1 cellular context compared by ENCODE assay signal in the genomic region with DNA sequence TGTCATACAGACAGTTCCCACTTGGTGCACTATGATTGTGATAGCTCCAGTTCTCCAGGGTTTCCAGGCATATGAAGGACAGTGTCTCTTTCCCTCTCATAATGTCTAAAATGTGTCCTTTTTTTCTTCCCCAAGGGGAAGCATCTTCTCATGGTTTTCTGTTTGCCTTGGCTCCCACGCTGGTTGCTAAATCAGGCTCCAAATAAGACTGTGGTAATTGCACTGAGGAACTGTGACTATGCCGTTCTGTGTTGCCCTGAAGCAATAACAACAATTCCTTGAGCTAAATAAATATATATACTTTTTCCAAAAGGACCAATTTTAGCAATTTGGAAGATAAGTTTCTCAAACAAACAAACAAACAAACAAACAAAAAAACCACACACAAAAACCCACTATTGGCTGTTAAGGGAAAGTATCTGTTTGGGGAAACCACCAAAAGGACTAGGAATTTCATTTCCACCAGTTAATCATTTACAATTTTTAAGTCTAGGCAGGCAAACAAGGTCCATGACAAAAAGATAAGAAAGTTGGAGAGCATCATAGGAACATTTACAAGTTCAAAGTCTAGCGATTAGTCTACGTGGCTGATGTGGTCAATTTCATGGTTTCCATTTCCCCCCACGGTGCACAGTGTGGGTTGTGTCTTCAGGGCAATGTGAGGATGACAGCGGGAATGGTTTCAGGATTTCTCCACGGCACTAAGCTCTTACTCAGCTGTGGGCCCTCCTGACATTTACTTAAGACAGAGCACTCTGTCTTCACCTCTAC.
TF ChIP-seq lines count a peak whose summit lies in the region.

No MANE protein-coding gene starts in this region.

TF ChIP-seq in K562, 482 proteins besides CTCF, POLR2A, EP300 and RAD21 (continued from another document):
- no peak for TF ChIP-seq OTX1 (CRISPR knock-in tag; IDR thresholded peaks at IDR 0.05)
- no peak for TF ChIP-seq SRSF3 (IDR thresholded peaks at IDR 0.05; ENCODE audit: insufficient read depth, low read length)
- no peak for TF ChIP-seq DACH1 (IDR thresholded peaks at IDR 0.05; ENCODE audit: partially characterized antibody)
- TF ChIP-seq ZNF668 (CRISPR knock-in tag; IDR thresholded peaks at IDR 0.05): no peak
- TF ChIP-seq DDX20 (tag; IDR thresholded peaks at IDR 0.05; ENCODE audit: low read depth): no peak
- TF ChIP-seq HOXB6 (CRISPR knock-in tag; IDR thresholded peaks at IDR 0.05; ENCODE audit: borderline replicate concordance): no peak
- no peak for TF ChIP-seq NFYB (IDR thresholded peaks at IDR 0.05; ENCODE audit: extremely low read depth, insufficient read length)
- TF ChIP-seq, protein P1, sequence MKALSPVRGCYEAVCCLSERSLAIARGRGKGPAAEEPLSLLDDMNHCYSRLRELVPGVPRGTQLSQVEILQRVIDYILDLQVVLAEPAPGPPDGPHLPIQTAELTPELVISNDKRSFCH (CRISPR knock-in tag; IDR thresholded peaks at IDR 0.05): no peak
- TF ChIP-seq, protein P1 (tag; IDR thresholded peaks at IDR 0.05): no peak
- no peak for TF ChIP-seq ZNF143 (CRISPR knock-in tag; IDR thresholded peaks at IDR 0.05)
- no peak for TF ChIP-seq ZFX (CRISPR knock-in tag; IDR thresholded peaks at IDR 0.05)
- no peak for TF ChIP-seq ZNF253 (CRISPR knock-in tag; conservative IDR thresholded peaks at IDR 0.05)
- TF ChIP-seq, protein P2, sequence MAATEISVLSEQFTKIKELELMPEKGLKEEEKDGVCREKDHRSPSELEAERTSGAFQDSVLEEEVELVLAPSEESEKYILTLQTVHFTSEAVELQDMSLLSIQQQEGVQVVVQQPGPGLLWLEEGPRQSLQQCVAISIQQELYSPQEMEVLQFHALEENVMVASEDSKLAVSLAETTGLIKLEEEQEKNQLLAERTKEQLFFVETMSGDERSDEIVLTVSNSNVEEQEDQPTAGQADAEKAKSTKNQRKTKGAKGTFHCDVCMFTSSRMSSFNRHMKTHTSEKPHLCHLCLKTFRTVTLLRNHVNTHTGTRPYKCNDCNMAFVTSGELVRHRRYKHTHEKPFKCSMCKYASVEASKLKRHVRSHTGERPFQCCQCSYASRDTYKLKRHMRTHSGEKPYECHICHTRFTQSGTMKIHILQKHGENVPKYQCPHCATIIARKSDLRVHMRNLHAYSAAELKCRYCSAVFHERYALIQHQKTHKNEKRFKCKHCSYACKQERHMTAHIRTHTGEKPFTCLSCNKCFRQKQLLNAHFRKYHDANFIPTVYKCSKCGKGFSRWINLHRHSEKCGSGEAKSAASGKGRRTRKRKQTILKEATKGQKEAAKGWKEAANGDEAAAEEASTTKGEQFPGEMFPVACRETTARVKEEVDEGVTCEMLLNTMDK (IDR thresholded peaks at IDR 0.05; ENCODE audit: borderline replicate concordance, insufficient read depth, low read depth, low read length, poor library complexity, severe bottlenecking): no peak
- TF ChIP-seq BCOR (IDR thresholded peaks at IDR 0.05): no peak
